Comparison of ENCODE assay signal across 1 cellular context in the genomic region with DNA sequence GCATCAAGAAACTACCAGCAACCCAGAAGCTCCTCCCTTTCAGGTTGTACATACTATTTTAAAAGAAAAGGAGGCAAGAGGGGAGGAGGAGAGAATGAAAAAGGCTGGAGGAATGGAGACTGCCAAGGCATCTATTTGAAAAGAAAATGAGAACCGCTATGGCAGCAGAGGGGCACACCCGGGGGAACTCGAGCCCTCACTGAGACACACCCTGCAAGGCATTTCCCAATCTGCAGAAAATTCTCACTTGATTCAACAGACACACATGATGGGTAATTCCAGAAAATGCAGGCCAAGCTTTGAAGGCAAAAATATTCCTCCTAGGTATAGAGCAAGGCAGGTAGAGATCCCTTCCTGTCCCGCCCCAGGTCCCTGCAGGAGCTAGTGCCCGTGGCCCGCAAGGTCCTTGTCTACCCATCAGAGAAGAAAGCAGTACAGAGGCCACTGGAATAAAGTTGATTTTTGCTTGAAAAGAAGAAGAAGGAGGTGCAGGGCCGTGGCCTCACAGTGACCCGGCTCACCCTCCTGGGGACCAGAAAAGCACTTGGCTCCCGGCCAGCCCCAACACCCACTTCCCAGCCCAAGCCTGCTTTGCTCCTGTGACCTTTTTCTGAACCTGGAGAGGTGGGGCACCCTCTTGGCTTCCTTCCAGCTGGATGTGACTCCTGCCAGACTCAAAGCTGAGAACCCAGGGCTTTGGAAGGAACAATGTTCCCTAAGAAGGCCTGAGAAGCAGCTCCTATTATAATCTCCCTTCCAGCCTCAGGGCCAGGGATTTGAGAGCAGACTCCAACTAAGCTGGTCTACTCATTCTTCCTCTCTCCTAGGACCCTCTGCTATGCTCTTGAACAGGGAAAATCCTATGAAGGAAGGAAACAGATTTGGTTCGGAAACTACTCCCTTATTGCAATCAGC.
TF ChIP-seq lines count a peak whose summit lies in the region.

No MANE protein-coding gene starts in this region.

TF ChIP-seq in HepG2, 621 proteins besides CTCF, POLR2A, EP300 and RAD21:
- TF ChIP-seq, protein P1, sequence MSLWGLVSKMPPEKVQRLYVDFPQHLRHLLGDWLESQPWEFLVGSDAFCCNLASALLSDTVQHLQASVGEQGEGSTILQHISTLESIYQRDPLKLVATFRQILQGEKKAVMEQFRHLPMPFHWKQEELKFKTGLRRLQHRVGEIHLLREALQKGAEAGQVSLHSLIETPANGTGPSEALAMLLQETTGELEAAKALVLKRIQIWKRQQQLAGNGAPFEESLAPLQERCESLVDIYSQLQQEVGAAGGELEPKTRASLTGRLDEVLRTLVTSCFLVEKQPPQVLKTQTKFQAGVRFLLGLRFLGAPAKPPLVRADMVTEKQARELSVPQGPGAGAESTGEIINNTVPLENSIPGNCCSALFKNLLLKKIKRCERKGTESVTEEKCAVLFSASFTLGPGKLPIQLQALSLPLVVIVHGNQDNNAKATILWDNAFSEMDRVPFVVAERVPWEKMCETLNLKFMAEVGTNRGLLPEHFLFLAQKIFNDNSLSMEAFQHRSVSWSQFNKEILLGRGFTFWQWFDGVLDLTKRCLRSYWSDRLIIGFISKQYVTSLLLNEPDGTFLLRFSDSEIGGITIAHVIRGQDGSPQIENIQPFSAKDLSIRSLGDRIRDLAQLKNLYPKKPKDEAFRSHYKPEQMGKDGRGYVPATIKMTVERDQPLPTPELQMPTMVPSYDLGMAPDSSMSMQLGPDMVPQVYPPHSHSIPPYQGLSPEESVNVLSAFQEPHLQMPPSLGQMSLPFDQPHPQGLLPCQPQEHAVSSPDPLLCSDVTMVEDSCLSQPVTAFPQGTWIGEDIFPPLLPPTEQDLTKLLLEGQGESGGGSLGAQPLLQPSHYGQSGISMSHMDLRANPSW (CRISPR knock-in tag; IDR thresholded peaks at IDR 0.05; ENCODE audit: borderline replicate concordance): no peak
- TF ChIP-seq ETV6 (CRISPR knock-in tag; conservative IDR thresholded peaks at IDR 0.05): no peak
- TF ChIP-seq ARID5B (CRISPR knock-in tag; IDR thresholded peaks at IDR 0.05): no peak
- TF ChIP-seq, protein P2, sequence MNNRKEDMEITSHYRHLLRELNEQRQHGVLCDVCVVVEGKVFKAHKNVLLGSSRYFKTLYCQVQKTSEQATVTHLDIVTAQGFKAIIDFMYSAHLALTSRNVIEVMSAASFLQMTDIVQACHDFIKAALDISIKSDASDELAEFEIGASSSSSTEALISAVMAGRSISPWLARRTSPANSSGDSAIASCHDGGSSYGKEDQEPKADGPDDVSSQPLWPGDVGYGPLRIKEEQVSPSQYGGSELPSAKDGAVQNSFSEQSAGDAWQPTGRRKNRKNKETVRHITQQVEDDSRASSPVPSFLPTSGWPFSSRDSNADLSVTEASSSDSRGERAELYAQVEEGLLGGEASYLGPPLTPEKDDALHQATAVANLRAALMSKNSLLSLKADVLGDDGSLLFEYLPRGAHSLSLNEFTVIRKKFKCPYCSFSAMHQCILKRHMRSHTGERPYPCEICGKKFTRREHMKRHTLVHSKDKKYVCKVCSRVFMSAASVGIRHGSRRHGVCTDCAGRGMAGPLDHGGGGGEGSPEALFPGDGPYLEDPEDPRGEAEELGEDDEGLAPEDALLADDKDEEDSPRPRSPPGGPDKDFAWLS (CRISPR knock-in tag; IDR thresholded peaks at IDR 0.05; ENCODE audit: borderline replicate concordance): no peak
- no peak for TF ChIP-seq XBP1 (CRISPR knock-in tag; IDR thresholded peaks at IDR 0.05)
- no peak for TF ChIP-seq PHF5A (CRISPR knock-in tag; IDR thresholded peaks at IDR 0.05; ENCODE audit: low read depth, unreplicated experiment)
- TF ChIP-seq RELA (CRISPR knock-in tag; IDR thresholded peaks at IDR 0.05): no peak
